20 cellular contexts compared by ENCODE assay signal in genomic region chr11:57937431-57937830, GRCh38.
DNase-seq lines count a peak whose midpoint lies in the region; ATAC-seq and TF ChIP-seq lines count a peak whose summit lies in the region.
"Had no signal": no experiment of that assay in that cellular context is flagged by ENCODE, and none has a peak within 500 bp of the region (broad histone marks: within the 10 kb centered on the region; RNA-seq: fewer than 3 reads in every experiment).

No MANE protein-coding gene starts in this region.

- no peaks in the 10 kb centered on the region for H3K36me3 ChIP-seq in GM23338 (ENCODE audit: insufficient read depth)
- H3K36me3 ChIP-seq in esophagus muscularis mucosa: no peaks in the 10 kb centered on the region
- no peaks in the 10 kb centered on the region for H3K36me3 ChIP-seq in trophoblast cell (ENCODE audit: control insufficient read depth in 1 of 2, insufficient read depth in 2 of 2, low read length in 2 of 2)
- H3K36me3 ChIP-seq: HAP-1 had no signal

- no peak overlapping the region for H3K14ac ChIP-seq in trophoblast cell (ENCODE audit: low read length)

- H3K27ac ChIP-seq in GM23338 (ENCODE audit: low read depth): no peak overlapping the region
- H3K27ac ChIP-seq in esophagus muscularis mucosa (replicated peaks in 1 of 4): no peak overlapping the region
- H3K27ac ChIP-seq in trophoblast cell (ENCODE audit: low read depth, low read length): peak overlapping the region; percentile 43
- H3K27ac ChIP-seq: A549, GM23248 had no signal

- H2AK5ac ChIP-seq in trophoblast cell (ENCODE audit: low read length): no peak overlapping the region

- H3K23ac ChIP-seq in trophoblast cell (ENCODE audit: low read length): no peak overlapping the region

- H3K9me3 Mint-ChIP-seq in GM23338: peaks cover 1% of the 10 kb centered on the region; the same call in 1 of the 3 replicates
- H3K9me3 Mint-ChIP-seq in WTC11: peaks cover 1% of the 10 kb centered on the region
- H3K9me3 Mint-ChIP-seq: CD4-positive, alpha-beta T cell; CD8-positive, alpha-beta memory T cell; HFFc6 had no signal

- H3K36me3 Mint-ChIP-seq in GM23338 (ENCODE audit: low read depth): no peaks in the 10 kb centered on the region
- H3K36me3 Mint-ChIP-seq in WTC11: no peaks in the 10 kb centered on the region
- H3K36me3 Mint-ChIP-seq: CD8-positive, alpha-beta memory T cell had no signal

- no peak overlapping the region for H4K12ac ChIP-seq in trophoblast cell (ENCODE audit: low read depth, low read length)

- no peak overlapping the region for H3K4me3 Mint-ChIP-seq in GM23338
- H3K4me3 Mint-ChIP-seq in WTC11: no peak overlapping the region
- H3K4me3 Mint-ChIP-seq: CD4-positive, alpha-beta T cell; CD8-positive, alpha-beta memory T cell; HFFc6 had no signal

- H3K9me3 ChIP-seq in esophagus muscularis mucosa: no peaks in the 10 kb centered on the region
- peaks cover 3% of the 10 kb centered on the region for H3K9me3 ChIP-seq in trophoblast cell (ENCODE audit: insufficient read depth, low read depth, low read length)
- H3K9me3 ChIP-seq: A549, HAP-1 had no signal

- in situ Hi-C loops in ACHN (cut with HindIII; ENCODE audit: low pct_ligation_motif_present, low pct_unique_long_range_greater_than_20kb, low sequenced_read_pairs): no loop called here

- TF ChIP-seq POLR2A in esophagus muscularis mucosa (IDR thresholded peaks at IDR 0.05; ENCODE audit: low read depth): no peak

- no peaks in the 10 kb centered on the region for H3F3A ChIP-seq in GM23338 (replicated peaks; ENCODE audit: low read depth)

- H2BK5ac ChIP-seq in trophoblast cell (ENCODE audit: low read depth, low read length, poor library complexity): no peak overlapping the region

- H3K4me3 ChIP-seq in GM23338 (no peak overlapping the region), esophagus muscularis mucosa (no peak overlapping the region), trophoblast cell (ENCODE audit: low read depth, low read length) (no peak overlapping the region)
- H3K4me3 ChIP-seq: A549, GM12878, GM23248, HAP-1 had no signal

- no peak overlapping the region for H3K9ac ChIP-seq in trophoblast cell (ENCODE audit: low read length)
- H3K9ac ChIP-seq: GM23248 had no signal

- H3K79me1 ChIP-seq in trophoblast cell (ENCODE audit: low read length): peaks cover under 1% of the 10 kb centered on the region

- H3K4me1 Mint-ChIP-seq in GM23338 (peaks cover 5% of the 10 kb centered on the region; the same call in 1 of the 3 replicates), WTC11 (peaks cover 5% of the 10 kb centered on the region)
- H3K4me1 Mint-ChIP-seq: CD8-positive, alpha-beta memory T cell had no signal

- no peak overlapping the region for H3K18ac ChIP-seq in trophoblast cell (ENCODE audit: low read length)

- POLR2A ChIA-PET in WTC11 (lab: Charles Lee): no interaction called here

- peaks cover 6% of the 10 kb centered on the region; the same call in 1 of the 2 replicates for H3K9me2 ChIP-seq in GM23338 (ENCODE audit: insufficient read depth)

- no peaks in the 10 kb centered on the region for H3K79me2 ChIP-seq in GM23338 (replicated peaks; ENCODE audit: insufficient read depth)
- H3K79me2 ChIP-seq in trophoblast cell (ENCODE audit: control insufficient read depth, insufficient read depth, low read length, poor library complexity): no peaks in the 10 kb centered on the region

- H3K27me3 Mint-ChIP-seq in GM23338 (ENCODE audit: insufficient read depth, low read depth, poor library complexity) (no peaks in the 10 kb centered on the region), WTC11 (ENCODE audit: low read depth) (no peaks in the 10 kb centered on the region)

- H2BK120ac ChIP-seq in trophoblast cell (ENCODE audit: insufficient read depth, low read length, poor library complexity): no peak overlapping the region

- H4K91ac ChIP-seq in trophoblast cell (ENCODE audit: low read depth, low read length): no peak overlapping the region

- no peak overlapping the region for H3K4ac ChIP-seq in trophoblast cell (ENCODE audit: low read depth, low read length)

- no peak for DNase-seq in GM23338 (ENCODE audit: low spot score)
- DNase-seq in WTC11 (ENCODE audit: low spot score): no peak
- peak; percentile 24 for DNase-seq in esophagus muscularis mucosa (ENCODE audit: extremely low spot score)
- no peak for DNase-seq in trophoblast cell
- DNase-seq in NK-92 (lab: John Stamatoyannopoulos, UW; ENCODE audit: unreplicated experiment): no peak
- DNase-seq in NCI-H2171 treated with DMSO at 0.1 percent for 48 hours (lab: John Stamatoyannopoulos, UW): no peak
- no peak for DNase-seq in ACHN
- DNase-seq: 8988T; C1 segment of cervical spinal cord; CD4-positive, alpha-beta T cell; CD8-positive, alpha-beta memory T cell; DMS 273 treated with DMSO at 0.1 percent for 48 hours; DMS79; EL; GDM1; GM23248; HFFc6 had no signal

- CTCF ChIA-PET in WTC11 (lab: Charles Lee): interaction anchor here (0.9 kb wide), 1 partner anchor 122 kb away, joined by 3 read pairs; no protein-coding TSS in a partner anchor

- no peaks in the 10 kb centered on the region for H4K20me1 ChIP-seq in GM23338 (replicated peaks; ENCODE audit: insufficient read depth)

- no peak overlapping the region for H2BK12ac ChIP-seq in trophoblast cell (ENCODE audit: low read length)

- no peaks in the 10 kb centered on the region for H3K27me3 ChIP-seq in GM23338 (ENCODE audit: insufficient read depth)
- no peaks in the 10 kb centered on the region for H3K27me3 ChIP-seq in esophagus muscularis mucosa
- no peaks in the 10 kb centered on the region for H3K27me3 ChIP-seq in trophoblast cell (ENCODE audit: insufficient read depth, low read length)

- ATAC-seq in GM23338: peak; percentile 41; the same call in 2 of the 3 replicates
- 0 out of 2 replicates have a peak, but pooled peaks have one; percentile 43 for ATAC-seq in WTC11
- ATAC-seq: A549, GM12878 had no signal

- H2AFZ ChIP-seq in GM23338 (peak overlapping the region; percentile 15; the same call in 1 of the 2 replicates), trophoblast cell (ENCODE audit: insufficient read depth, low read length, poor library complexity) (no peak overlapping the region)
- H2AFZ ChIP-seq: GM23248 had no signal

- no peak overlapping the region for H4K8ac ChIP-seq in trophoblast cell (ENCODE audit: low read depth, low read length)

- no peak overlapping the region for H3K27ac Mint-ChIP-seq in GM23338
- H3K27ac Mint-ChIP-seq in WTC11: no peak overlapping the region
- H3K27ac Mint-ChIP-seq: CD4-positive, alpha-beta T cell; CD8-positive, alpha-beta memory T cell; HFFc6 had no signal

- intact Hi-C loops in esophagus muscularis mucosa (cut with DNase I): no loop called here

- TF ChIP-seq CTCF in GM23338 (conservative IDR thresholded peaks at IDR 0.05; ENCODE audit: low read depth in 2 of 2): no peak
- no peak for TF ChIP-seq CTCF in WTC11 (IDR thresholded peaks at IDR 0.05)
- TF ChIP-seq CTCF in esophagus muscularis mucosa (IDR thresholded peaks at IDR 0.05): no peak

- TF ChIP-seq EP300 in esophagus muscularis mucosa (IDR thresholded peaks at IDR 0.05): no peak

- H3K4me2 ChIP-seq in GM23338: no peak overlapping the region
- no peak overlapping the region for H3K4me2 ChIP-seq in trophoblast cell (ENCODE audit: low read length)
- H3K4me2 ChIP-seq: A549 had no signal

- WGBS in esophagus muscularis mucosa: 60% methylated on average over 3 of the region's 3 CpGs
- WGBS in trophoblast cell (ENCODE audit: extremely low coverage, insufficient coverage, insufficient read length): no CpG with 5 or more reads among the region's 3 CpGs

- no peaks in the 10 kb centered on the region for H3K4me1 ChIP-seq in GM23338 (ENCODE audit: insufficient read depth)
- H3K4me1 ChIP-seq in esophagus muscularis mucosa: no peaks in the 10 kb centered on the region
- peaks cover 0 to 6% of the 10 kb centered on the region in 2 experiments for H3K4me1 ChIP-seq in trophoblast cell (ENCODE audit: control insufficient read depth in 1 of 2, insufficient read depth in 2 of 2, low read length in 2 of 2)
- H3K4me1 ChIP-seq: HAP-1 had no signal

TF ChIP-seq in GM23338, 12 proteins besides CTCF, POLR2A, EP300 and RAD21 (continues in another document):
- no peak for TF ChIP-seq CREB1 (CRISPR knock-in tag; IDR thresholded peaks at IDR 0.05; ENCODE audit: low read depth)

TF ChIP-seq in WTC11, 78 proteins besides CTCF, POLR2A, EP300 and RAD21:
- no peak for TF ChIP-seq CBFB (CRISPR knock-in tag; IDR thresholded peaks at IDR 0.05; ENCODE audit: low read depth)
